1 cellular context compared by ENCODE assay signal in the genomic region with DNA sequence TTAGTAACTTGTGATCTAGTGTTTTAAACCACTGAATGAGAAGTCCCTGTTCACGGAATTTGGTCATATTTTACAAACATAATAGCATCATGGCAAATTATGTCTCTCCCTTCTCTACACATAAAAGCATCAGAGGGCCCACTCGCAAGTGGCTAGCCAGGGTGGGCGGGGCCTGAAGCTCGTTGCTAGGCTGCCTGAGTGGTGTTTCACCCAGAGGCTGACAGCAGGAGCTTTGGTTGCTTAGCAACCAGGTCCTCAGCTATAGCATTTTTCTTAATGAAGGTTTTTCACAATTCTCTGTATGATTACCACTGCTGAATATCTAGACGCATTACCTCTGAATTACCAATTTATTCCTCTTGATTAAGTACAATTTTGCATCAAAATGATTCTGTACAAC.
TF ChIP-seq lines count a peak whose summit lies in the region.

No MANE protein-coding gene starts in this region.

TF ChIP-seq in GM23338, 12 proteins besides CTCF, POLR2A, EP300 and RAD21 (continued from another document):
- TF ChIP-seq, protein P1, sequence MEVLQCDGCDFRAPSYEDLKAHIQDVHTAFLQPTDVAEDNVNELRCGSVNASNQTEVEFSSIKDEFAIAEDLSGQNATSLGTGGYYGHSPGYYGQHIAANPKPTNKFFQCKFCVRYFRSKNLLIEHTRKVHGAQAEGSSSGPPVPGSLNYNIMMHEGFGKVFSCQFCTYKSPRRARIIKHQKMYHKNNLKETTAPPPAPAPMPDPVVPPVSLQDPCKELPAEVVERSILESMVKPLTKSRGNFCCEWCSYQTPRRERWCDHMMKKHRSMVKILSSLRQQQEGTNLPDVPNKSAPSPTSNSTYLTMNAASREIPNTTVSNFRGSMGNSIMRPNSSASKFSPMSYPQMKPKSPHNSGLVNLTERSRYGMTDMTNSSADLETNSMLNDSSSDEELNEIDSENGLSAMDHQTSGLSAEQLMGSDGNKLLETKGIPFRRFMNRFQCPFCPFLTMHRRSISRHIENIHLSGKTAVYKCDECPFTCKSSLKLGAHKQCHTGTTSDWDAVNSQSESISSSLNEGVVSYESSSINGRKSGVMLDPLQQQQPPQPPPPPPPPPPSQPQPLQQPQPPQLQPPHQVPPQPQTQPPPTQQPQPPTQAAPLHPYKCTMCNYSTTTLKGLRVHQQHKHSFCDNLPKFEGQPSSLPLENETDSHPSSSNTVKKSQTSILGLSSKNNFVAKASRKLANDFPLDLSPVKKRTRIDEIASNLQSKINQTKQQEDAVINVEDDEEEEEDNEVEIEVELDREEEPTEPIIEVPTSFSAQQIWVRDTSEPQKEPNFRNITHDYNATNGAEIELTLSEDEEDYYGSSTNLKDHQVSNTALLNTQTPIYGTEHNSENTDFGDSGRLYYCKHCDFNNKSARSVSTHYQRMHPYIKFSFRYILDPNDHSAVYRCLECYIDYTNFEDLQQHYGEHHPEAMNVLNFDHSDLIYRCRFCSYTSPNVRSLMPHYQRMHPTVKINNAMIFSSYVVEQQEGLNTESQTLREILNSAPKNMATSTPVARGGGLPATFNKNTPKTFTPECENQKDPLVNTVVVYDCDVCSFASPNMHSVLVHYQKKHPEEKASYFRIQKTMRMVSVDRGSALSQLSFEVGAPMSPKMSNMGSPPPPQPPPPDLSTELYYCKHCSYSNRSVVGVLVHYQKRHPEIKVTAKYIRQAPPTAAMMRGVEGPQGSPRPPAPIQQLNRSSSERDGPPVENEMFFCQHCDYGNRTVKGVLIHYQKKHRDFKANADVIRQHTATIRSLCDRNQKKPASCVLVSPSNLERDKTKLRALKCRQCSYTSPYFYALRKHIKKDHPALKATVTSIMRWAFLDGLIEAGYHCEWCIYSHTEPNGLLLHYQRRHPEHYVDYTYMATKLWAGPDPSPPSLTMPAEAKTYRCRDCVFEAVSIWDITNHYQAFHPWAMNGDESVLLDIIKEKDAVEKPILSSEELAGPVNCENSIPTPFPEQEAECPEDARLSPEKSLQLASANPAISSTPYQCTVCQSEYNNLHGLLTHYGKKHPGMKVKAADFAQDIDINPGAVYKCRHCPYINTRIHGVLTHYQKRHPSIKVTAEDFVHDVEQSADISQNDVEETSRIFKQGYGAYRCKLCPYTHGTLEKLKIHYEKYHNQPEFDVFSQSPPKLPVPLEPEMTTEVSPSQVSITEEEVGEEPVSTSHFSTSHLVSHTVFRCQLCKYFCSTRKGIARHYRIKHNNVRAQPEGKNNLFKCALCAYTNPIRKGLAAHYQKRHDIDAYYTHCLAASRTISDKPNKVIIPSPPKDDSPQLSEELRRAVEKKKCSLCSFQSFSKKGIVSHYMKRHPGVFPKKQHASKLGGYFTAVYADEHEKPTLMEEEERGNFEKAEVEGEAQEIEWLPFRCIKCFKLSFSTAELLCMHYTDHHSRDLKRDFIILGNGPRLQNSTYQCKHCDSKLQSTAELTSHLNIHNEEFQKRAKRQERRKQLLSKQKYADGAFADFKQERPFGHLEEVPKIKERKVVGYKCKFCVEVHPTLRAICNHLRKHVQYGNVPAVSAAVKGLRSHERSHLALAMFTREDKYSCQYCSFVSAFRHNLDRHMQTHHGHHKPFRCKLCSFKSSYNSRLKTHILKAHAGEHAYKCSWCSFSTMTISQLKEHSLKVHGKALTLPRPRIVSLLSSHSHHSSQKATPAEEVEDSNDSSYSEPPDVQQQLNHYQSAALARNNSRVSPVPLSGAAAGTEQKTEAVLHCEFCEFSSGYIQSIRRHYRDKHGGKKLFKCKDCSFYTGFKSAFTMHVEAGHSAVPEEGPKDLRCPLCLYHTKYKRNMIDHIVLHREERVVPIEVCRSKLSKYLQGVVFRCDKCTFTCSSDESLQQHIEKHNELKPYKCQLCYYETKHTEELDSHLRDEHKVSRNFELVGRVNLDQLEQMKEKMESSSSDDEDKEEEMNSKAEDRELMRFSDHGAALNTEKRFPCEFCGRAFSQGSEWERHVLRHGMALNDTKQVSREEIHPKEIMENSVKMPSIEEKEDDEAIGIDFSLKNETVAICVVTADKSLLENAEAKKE (CRISPR knock-in tag; IDR thresholded peaks at IDR 0.05), result no peak
- TF ChIP-seq, protein P2, sequence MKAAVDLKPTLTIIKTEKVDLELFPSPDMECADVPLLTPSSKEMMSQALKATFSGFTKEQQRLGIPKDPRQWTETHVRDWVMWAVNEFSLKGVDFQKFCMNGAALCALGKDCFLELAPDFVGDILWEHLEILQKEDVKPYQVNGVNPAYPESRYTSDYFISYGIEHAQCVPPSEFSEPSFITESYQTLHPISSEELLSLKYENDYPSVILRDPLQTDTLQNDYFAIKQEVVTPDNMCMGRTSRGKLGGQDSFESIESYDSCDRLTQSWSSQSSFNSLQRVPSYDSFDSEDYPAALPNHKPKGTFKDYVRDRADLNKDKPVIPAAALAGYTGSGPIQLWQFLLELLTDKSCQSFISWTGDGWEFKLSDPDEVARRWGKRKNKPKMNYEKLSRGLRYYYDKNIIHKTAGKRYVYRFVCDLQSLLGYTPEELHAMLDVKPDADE (IDR thresholded peaks at IDR 0.05), result no peak
- no peak for TF ChIP-seq EZH2phosphoT487 (IDR thresholded peaks at IDR 0.05; ENCODE audit: unreplicated experiment)
- TF ChIP-seq, protein P3, sequence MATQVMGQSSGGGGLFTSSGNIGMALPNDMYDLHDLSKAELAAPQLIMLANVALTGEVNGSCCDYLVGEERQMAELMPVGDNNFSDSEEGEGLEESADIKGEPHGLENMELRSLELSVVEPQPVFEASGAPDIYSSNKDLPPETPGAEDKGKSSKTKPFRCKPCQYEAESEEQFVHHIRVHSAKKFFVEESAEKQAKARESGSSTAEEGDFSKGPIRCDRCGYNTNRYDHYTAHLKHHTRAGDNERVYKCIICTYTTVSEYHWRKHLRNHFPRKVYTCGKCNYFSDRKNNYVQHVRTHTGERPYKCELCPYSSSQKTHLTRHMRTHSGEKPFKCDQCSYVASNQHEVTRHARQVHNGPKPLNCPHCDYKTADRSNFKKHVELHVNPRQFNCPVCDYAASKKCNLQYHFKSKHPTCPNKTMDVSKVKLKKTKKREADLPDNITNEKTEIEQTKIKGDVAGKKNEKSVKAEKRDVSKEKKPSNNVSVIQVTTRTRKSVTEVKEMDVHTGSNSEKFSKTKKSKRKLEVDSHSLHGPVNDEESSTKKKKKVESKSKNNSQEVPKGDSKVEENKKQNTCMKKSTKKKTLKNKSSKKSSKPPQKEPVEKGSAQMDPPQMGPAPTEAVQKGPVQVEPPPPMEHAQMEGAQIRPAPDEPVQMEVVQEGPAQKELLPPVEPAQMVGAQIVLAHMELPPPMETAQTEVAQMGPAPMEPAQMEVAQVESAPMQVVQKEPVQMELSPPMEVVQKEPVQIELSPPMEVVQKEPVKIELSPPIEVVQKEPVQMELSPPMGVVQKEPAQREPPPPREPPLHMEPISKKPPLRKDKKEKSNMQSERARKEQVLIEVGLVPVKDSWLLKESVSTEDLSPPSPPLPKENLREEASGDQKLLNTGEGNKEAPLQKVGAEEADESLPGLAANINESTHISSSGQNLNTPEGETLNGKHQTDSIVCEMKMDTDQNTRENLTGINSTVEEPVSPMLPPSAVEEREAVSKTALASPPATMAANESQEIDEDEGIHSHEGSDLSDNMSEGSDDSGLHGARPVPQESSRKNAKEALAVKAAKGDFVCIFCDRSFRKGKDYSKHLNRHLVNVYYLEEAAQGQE (IDR thresholded peaks at IDR 0.05; ENCODE audit: unreplicated experiment), result no peak
- no peak for TF ChIP-seq STAT1 (IDR thresholded peaks at IDR 0.05; ENCODE audit: unreplicated experiment)
- TF ChIP-seq POLR2AphosphoS5 (IDR thresholded peaks at IDR 0.05; ENCODE audit: low read depth), result no peak
- no peak for TF ChIP-seq JUNB (IDR thresholded peaks at IDR 0.05; ENCODE audit: unreplicated experiment)
- TF ChIP-seq CREB1 (CRISPR knock-in tag; IDR thresholded peaks at IDR 0.05; ENCODE audit: low read depth), result no peak
- no peak for TF ChIP-seq ZNF331 (CRISPR knock-in tag; IDR thresholded peaks at IDR 0.05; ENCODE audit: low read depth)
- TF ChIP-seq NANOG (IDR thresholded peaks at IDR 0.05; ENCODE audit: borderline replicate concordance), result no peak
- no peak for TF ChIP-seq ZNF114 (CRISPR knock-in tag; IDR thresholded peaks at IDR 0.05)
TF ChIP-seq in GM23338: peak in this region for 0.
